Comparison of ENCODE assay signal across 1 cellular context in the genomic region with DNA sequence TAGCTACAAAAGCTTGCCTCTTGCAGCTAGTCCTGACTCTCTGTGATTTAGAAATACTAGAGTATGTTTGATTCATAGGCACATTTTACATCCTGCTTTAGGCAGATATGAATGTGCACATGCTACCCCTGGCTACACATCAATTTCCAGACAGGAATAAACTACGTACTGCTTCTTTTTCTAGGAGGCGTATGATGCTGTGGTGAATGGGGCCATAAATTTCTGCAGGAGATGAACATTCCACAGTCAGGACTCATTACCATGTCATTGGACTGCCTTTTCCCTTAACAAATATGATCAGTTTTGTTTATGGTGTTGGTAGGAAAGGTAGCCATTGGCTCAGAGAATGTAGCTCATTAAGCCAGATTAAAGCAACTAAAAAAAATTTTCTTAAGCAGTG.
TF ChIP-seq lines count a peak whose summit lies in the region.

No MANE protein-coding gene starts in this region.

TF ChIP-seq in SK-N-SH treated with all-trans-retinoic acid at 6 μM for 48 hours, 23 proteins besides CTCF, POLR2A, EP300 and RAD21 (continued from another document):
- TF ChIP-seq TSHZ2 (CRISPR knock-in tag; IDR thresholded peaks at IDR 0.05) (no peak), GLIS3 (CRISPR knock-in tag; IDR thresholded peaks at IDR 0.05) (no peak), TCF4 (CRISPR knock-in tag; IDR thresholded peaks at IDR 0.05; ENCODE audit: borderline replicate concordance) (no peak), ZC3H10 (CRISPR knock-in tag; IDR thresholded peaks at IDR 0.05) (no peak), BACH2 (CRISPR knock-in tag; IDR thresholded peaks at IDR 0.05; ENCODE audit: borderline replicate concordance) (no peak)
- TF ChIP-seq, protein P1, sequence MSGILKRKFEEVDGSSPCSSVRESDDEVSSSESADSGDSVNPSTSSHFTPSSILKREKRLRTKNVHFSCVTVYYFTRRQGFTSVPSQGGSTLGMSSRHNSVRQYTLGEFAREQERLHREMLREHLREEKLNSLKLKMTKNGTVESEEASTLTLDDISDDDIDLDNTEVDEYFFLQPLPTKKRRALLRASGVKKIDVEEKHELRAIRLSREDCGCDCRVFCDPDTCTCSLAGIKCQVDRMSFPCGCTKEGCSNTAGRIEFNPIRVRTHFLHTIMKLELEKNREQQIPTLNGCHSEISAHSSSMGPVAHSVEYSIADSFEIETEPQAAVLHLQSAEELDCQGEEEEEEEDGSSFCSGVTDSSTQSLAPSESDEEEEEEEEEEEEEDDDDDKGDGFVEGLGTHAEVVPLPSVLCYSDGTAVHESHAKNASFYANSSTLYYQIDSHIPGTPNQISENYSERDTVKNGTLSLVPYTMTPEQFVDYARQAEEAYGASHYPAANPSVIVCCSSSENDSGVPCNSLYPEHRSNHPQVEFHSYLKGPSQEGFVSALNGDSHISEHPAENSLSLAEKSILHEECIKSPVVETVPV (CRISPR knock-in tag; IDR thresholded peaks at IDR 0.05) = no peak
